In genomic region chr5:149496166-149496565, GRCh38 we compare ENCODE assay signal across 24 cellular contexts. TPM values are rescaled to one million over a fixed set of nuclear protein-coding genes. Genes with fewer than 3 reads are reported as not detected.
DNase-seq lines count a peak whose midpoint lies in the region; ATAC-seq, FAIRE-seq and TF ChIP-seq lines count a peak whose summit lies in the region.
"Had no signal": no experiment of that assay in that cellular context is flagged by ENCODE, and none has a peak within 500 bp of the region (broad histone marks: within the 10 kb centered on the region; RNA-seq: fewer than 3 reads in every experiment).

No MANE protein-coding gene starts in this region.

- H3K27ac ChIP-seq in CD4-positive, alpha-beta T cell (ENCODE audit: low read depth, low read length) = no peak overlapping the region
- H3K27ac ChIP-seq in hepatocyte (no peak overlapping the region), pancreas (no peak overlapping the region)
- H3K27ac ChIP-seq: foreskin keratinocyte, thyroid gland had no signal

- 74% methylated on average over 1 of the region's 1 CpG for WGBS in hepatocyte (ENCODE audit: low lambda C conversion rate, missing lambda C conversion rate)
- WGBS in pancreas, 2 donors = 90 to 92% methylated on average over 1 of the region's 1 CpG

- peaks cover 62% of the 10 kb centered on the region for H3K36me3 Mint-ChIP-seq in CD4-positive, alpha-beta T cell (ENCODE audit: low read depth)
- peaks cover 56% of the 10 kb centered on the region for H3K36me3 Mint-ChIP-seq in HFFc6 (ENCODE audit: low read depth)
- peaks cover 16% of the 10 kb centered on the region for H3K36me3 Mint-ChIP-seq in chondrocyte (ENCODE audit: low read depth)
- peaks cover 40% of the 10 kb centered on the region for H3K36me3 Mint-ChIP-seq in nephron progenitor cell (ENCODE audit: low read depth)

- H3K4me3 ChIP-seq in hepatocyte = no peak overlapping the region
- H3K4me3 ChIP-seq in pancreas = no peak overlapping the region
- H3K4me3 ChIP-seq: MG63, thyroid gland had no signal

- no peak for TF ChIP-seq CTCF in CD4-positive, alpha-beta T cell (IDR thresholded peaks at IDR 0.05)
- TF ChIP-seq CTCF in HFFc6 (IDR thresholded peaks at IDR 0.05) (no peak), chondrocyte (IDR thresholded peaks at IDR 0.05) (no peak), nephron progenitor cell (IDR thresholded peaks at IDR 0.05) (no peak), hepatocyte (IDR thresholded peaks at IDR 0.05; ENCODE audit: poor library complexity) (no peak), pancreas (IDR thresholded peaks at IDR 0.05) (no peak)

- no peaks in the 10 kb centered on the region for H3K9me3 ChIP-seq in CD4-positive, alpha-beta T cell (ENCODE audit: control insufficient read depth, low read length)
- H3K9me3 ChIP-seq in hepatocyte (ENCODE audit: low read depth) (no peaks in the 10 kb centered on the region), pancreas (no peaks in the 10 kb centered on the region)
- H3K9me3 ChIP-seq: MG63, thyroid gland had no signal

- no peaks in the 10 kb centered on the region for H3K27me3 ChIP-seq in CD4-positive, alpha-beta T cell (ENCODE audit: control insufficient read depth, insufficient read depth, low read length)
- no peaks in the 10 kb centered on the region for H3K27me3 ChIP-seq in hepatocyte
- no peaks in the 10 kb centered on the region for H3K27me3 ChIP-seq in pancreas
- H3K27me3 ChIP-seq: foreskin keratinocyte, MG63, thyroid gland had no signal

- POLR2A ChIA-PET in CD4-positive, alpha-beta T cell (lab: Charles Lee) = no interaction called here

- H4K20me1 ChIP-seq in hepatocyte (ENCODE audit: insufficient read depth, poor library complexity, severe bottlenecking) = no peaks in the 10 kb centered on the region

- no peak overlapping the region for H2AFZ ChIP-seq in hepatocyte

- peaks cover 12% of the 10 kb centered on the region for H3K79me2 ChIP-seq in hepatocyte

- H3K4me1 ChIP-seq in hepatocyte (ENCODE audit: insufficient read depth) (peaks cover 6% of the 10 kb centered on the region), pancreas (no peaks in the 10 kb centered on the region)
- H3K4me1 ChIP-seq: thyroid gland had no signal

- H3K27ac Mint-ChIP-seq in CD4-positive, alpha-beta T cell = peak overlapping the region; percentile 36
- peak overlapping the region; percentile 66 for H3K27ac Mint-ChIP-seq in HFFc6
- H3K27ac Mint-ChIP-seq in chondrocyte (ENCODE audit: unreplicated experiment) = peak overlapping the region; percentile 78
- H3K27ac Mint-ChIP-seq in nephron progenitor cell = peak overlapping the region; percentile 64
- H3K27ac Mint-ChIP-seq: stimulated activated memory B cell treated with anti-CD40 and anti-IgM and Interleukin-4, amounts not matched to agents 10 μg/mL and 1 μg/mL and 100 μg/mL, for 72 hours had no signal

- H3K36me3 ChIP-seq in hepatocyte (replicated peaks; ENCODE audit: insufficient read depth, low read depth) (peaks cover 4% of the 10 kb centered on the region), pancreas (peaks cover 0 to 20% (median 11%) of the 10 kb centered on the region in 3 donors)

- intact Hi-C loops in CD4-positive, alpha-beta T cell (cut with DNase I, micrococcal nuclease) = loop anchor here in 1 of 2 experiments (5.0 kb wide), 1 partner anchor 51 kb away; no protein-coding TSS in a partner anchor
- intact Hi-C loops in pancreas (cut with DNase I) = no loop called here

- no peak overlapping the region for H3K4me3 Mint-ChIP-seq in CD4-positive, alpha-beta T cell
- peak overlapping the region; percentile 5; the same call in 1 of the 2 replicates for H3K4me3 Mint-ChIP-seq in HFFc6
- H3K4me3 Mint-ChIP-seq in chondrocyte (ENCODE audit: unreplicated experiment) = no peak overlapping the region
- H3K4me3 Mint-ChIP-seq in nephron progenitor cell = no peak overlapping the region
- H3K4me3 Mint-ChIP-seq: stimulated activated memory B cell treated with anti-CD40 and anti-IgM and Interleukin-4, amounts not matched to agents 10 μg/mL and 1 μg/mL and 100 μg/mL, for 72 hours had no signal

- no peaks in the 10 kb centered on the region for H3K9me3 Mint-ChIP-seq in CD4-positive, alpha-beta T cell
- H3K9me3 Mint-ChIP-seq in HFFc6 (no peaks in the 10 kb centered on the region), chondrocyte (ENCODE audit: low read depth) (no peaks in the 10 kb centered on the region), nephron progenitor cell (no peaks in the 10 kb centered on the region)
- H3K9me3 Mint-ChIP-seq: stimulated activated memory B cell treated with anti-CD40 and anti-IgM and Interleukin-4, amounts not matched to agents 10 μg/mL and 1 μg/mL and 100 μg/mL, for 72 hours had no signal

- no peaks in the 10 kb centered on the region for H3K27me3 Mint-ChIP-seq in CD4-positive, alpha-beta T cell
- H3K27me3 Mint-ChIP-seq in HFFc6 (ENCODE audit: insufficient read depth) (no peaks in the 10 kb centered on the region; the same call in 1 of the 2 replicates), chondrocyte (ENCODE audit: low read depth) (no peaks in the 10 kb centered on the region), nephron progenitor cell (ENCODE audit: low read depth, poor library complexity) (no peaks in the 10 kb centered on the region)
- H3K27me3 Mint-ChIP-seq: stimulated activated memory B cell treated with anti-CD40 and anti-IgM and Interleukin-4, amounts not matched to agents 10 μg/mL and 1 μg/mL and 100 μg/mL, for 72 hours had no signal

- CTCF ChIA-PET in CD4-positive, alpha-beta T cell (lab: Charles Lee) = no interaction called here

- no peak for FAIRE-seq in pancreas (lab: Jason Lieb, UNC)
- FAIRE-seq: colon had no signal

- H3K9me2 ChIP-seq in hepatocyte (replicated peaks; ENCODE audit: insufficient read depth) = no peaks in the 10 kb centered on the region

- ATAC-seq in CD4-positive, alpha-beta T cell (ENCODE audit: poor library complexity) = no peak
- ATAC-seq in pancreas = no peak
- ATAC-seq: foreskin keratinocyte; left colon; right cardiac atrium; stimulated activated memory B cell treated with anti-CD40 and anti-IgM and Interleukin-4, amounts not matched to agents 10 μg/mL and 1 μg/mL and 100 μg/mL, for 72 hours had no signal

- no peak overlapping the region for H3K4me2 ChIP-seq in hepatocyte

- no peaks in the 10 kb centered on the region for H3K4me1 Mint-ChIP-seq in CD4-positive, alpha-beta T cell (ENCODE audit: low read depth)
- H3K4me1 Mint-ChIP-seq in HFFc6 (ENCODE audit: low read depth) = peaks cover 84% of the 10 kb centered on the region
- H3K4me1 Mint-ChIP-seq in chondrocyte (ENCODE audit: low read depth) = peaks cover 53% of the 10 kb centered on the region
- no peaks in the 10 kb centered on the region for H3K4me1 Mint-ChIP-seq in nephron progenitor cell
- H3K4me1 Mint-ChIP-seq: stimulated activated memory B cell treated with anti-CD40 and anti-IgM and Interleukin-4, amounts not matched to agents 10 μg/mL and 1 μg/mL and 100 μg/mL, for 72 hours had no signal

- no peak for DNase-seq in CD4-positive, alpha-beta T cell
- DNase-seq in HFFc6 = no peak
- DNase-seq in chondrocyte (ENCODE audit: low spot score) = no peak
- DNase-seq in nephron progenitor cell = no peak
- no peak for DNase-seq in cerebellar cortex (ENCODE audit: low spot score)
- DNase-seq in hepatocyte (ENCODE audit: low spot score) = no peak
- no peak for DNase-seq in pancreas
- no peak for DNase-seq in mesenteric fat pad (ENCODE audit: low spot score)
- DNase-seq: activated CD8-positive, alpha-beta memory T cell treated with anti-CD3 and anti-CD28 coated beads, Interleukin-2, amount 50 U/mL, for 48 hours; activated gamma-delta T cell; anterior cingulate cortex; foreskin keratinocyte; left colon; MG63; NCI-H146; NCI-H2171; NCI-H526 treated with DMSO at 0.1 percent for 48 hours; nucleus accumbens; right cardiac atrium; SIG-M5; T-helper 1 cell; thyroid gland had no signal

RNA-seq across cellular contexts. Expression of gene CSNK1A1, which starts 55.1 kb away (rescaled TPM):
- total RNA-seq in CD4-positive, alpha-beta T cell = 100 to 1,000 TPM; 201 to 217 TPM
- 100 to 1,000 TPM; 266 to 336 (median 310) TPM for total RNA-seq in HFFc6 (2021; fragmentation: NEBNext Ultra II Directional; extraction: Animal tissue kit (Norgen Biotek cat#: 25700))
- total RNA-seq in chondrocyte (214 to 227 TPM (median 224 TPM) in 3 replicates), hepatocyte (220 and 231 TPM in 2 replicates), pancreas (10 to 100 TPM; 60.5 to 98.1 (median 83.0) TPM), mesenteric fat pad (224 TPM)
- polyA plus RNA-seq in hepatocyte (102 and 106 TPM in 2 replicates), pancreas (10 to 100 TPM; 23.0 to 41.0 TPM)
